8 cellular contexts compared by ENCODE assay signal in genomic region chr19:54462713-54463530, GRCh38. TPM values are rescaled to one million over a fixed set of nuclear protein-coding genes. Genes with fewer than 3 reads are reported as not detected.
DNase-seq lines count a peak whose midpoint lies in the region; ATAC-seq and TF ChIP-seq lines count a peak whose summit lies in the region.

No MANE protein-coding gene starts in this region.

- H3K36me3 ChIP-seq in stomach: peaks cover 31 to 45% (median 43%) of the 10 kb centered on the region in 4 donors

- peaks cover 32 to 78% (median 68%) of the 10 kb centered on the region in 4 donors for H3K4me1 ChIP-seq in stomach

- no peaks in the 10 kb centered on the region for H3K27me3 ChIP-seq in stomach

- peak overlapping the region; percentile 46 to 70 (median 66) for H3K4me3 ChIP-seq in stomach

- TF ChIP-seq EP300 in stomach (IDR thresholded peaks at IDR 0.05): no peak

- no peak for TF ChIP-seq CTCF in stomach (IDR thresholded peaks at IDR 0.05)

- no peaks in the 10 kb centered on the region for H3K9me3 ChIP-seq in stomach

- peak overlapping the region; percentile 98 to 99 (median 99) for H3K27ac ChIP-seq in stomach

- no peak for TF ChIP-seq POLR2A in stomach (IDR thresholded peaks at IDR 0.05)

- DNase-seq in NCI-H1105 (lab: John Stamatoyannopoulos, UW) (peak; percentile 15), NCI-H1105 treated with DMSO at 0.1 percent for 48 hours (lab: John Stamatoyannopoulos, UW) (no peak), NOMO-1 treated with dmso at 0.1 percent for 144 hours (lab: John Stamatoyannopoulos, UW; ENCODE audit: unreplicated experiment) (peak; percentile 67), myocyte (ENCODE audit: low read depth) (peak; percentile 71), stomach (peak; percentile 81)
- DNase-seq in activated T-cell treated with anti-CD3 and anti-CD28 coated beads, Interleukin-2, amount 50 U/mL, for 1 hour: peak; percentile 74

- peak; percentile 14 for ATAC-seq in HG02885 (IDR thresholded peaks at IDR 0.05; ENCODE audit: poor library complexity, unreplicated experiment)
- peak; percentile 17 for ATAC-seq in esophagus mucosa

- WGBS in stomach, 5 donors: 0 to 3% (median 2%) methylated on average over 26 to 87 of the region's 87 CpGs

- intact Hi-C loops in stomach (cut with DNase I; ENCODE audit: low total_unique reads): no loop called here

RNA-seq across cellular contexts. Expression of gene LENG9, which starts 0.7 kb away (rescaled TPM):
- total RNA-seq in esophagus mucosa: 7.2 TPM
- total RNA-seq in myocyte: 5.2 and 6.9 TPM in 2 replicates
- polyA plus RNA-seq in myocyte (2012): 2.6 TPM
- total RNA-seq in stomach: 10 to 100 TPM in 2 of 5 donors, 1 to 10 TPM in 3; 1.3 to 14.5 (median 3.5) TPM
- polyA plus RNA-seq in stomach: 1 to 10 TPM; 6.9 to 7.8 (median 7.3) TPM

RNA-seq across cellular contexts. Expression of gene CDC42EP5, which starts 10.2 kb away (rescaled TPM):
- total RNA-seq in esophagus mucosa (18.2 TPM), myocyte (4.4 and 6.2 TPM in 2 replicates), stomach (100 to 1,000 TPM in 1 of 5 donors, 10 to 100 TPM in 2, under 1 TPM in 1, not detected in 1; 0.89 to 699 (median 32.8) TPM)
- 4.6 TPM for polyA plus RNA-seq in myocyte (2012)
- 10 to 100 TPM; 24.8 to 48.6 (median 28.3) TPM for polyA plus RNA-seq in stomach

RNA-seq across cellular contexts. Expression of gene LENG8, which starts 13.9 kb away (rescaled TPM):
- total RNA-seq in esophagus mucosa: 38.5 TPM
- total RNA-seq in myocyte: 50.6 and 55.1 TPM in 2 replicates
- 108 TPM for polyA plus RNA-seq in myocyte (2012)
- 100 to 1,000 TPM in 4 of 5 donors, 10 to 100 TPM in 1; 61.3 to 464 (median 222) TPM for total RNA-seq in stomach
- 10 to 100 TPM; 37.4 to 99.0 (median 89.0) TPM for polyA plus RNA-seq in stomach

RNA-seq across cellular contexts. Expression of gene LAIR2, which starts 39.7 kb away (rescaled TPM):
- total RNA-seq in esophagus mucosa (not detected), myocyte (not detected in 2 replicates), stomach (not detected)
- polyA plus RNA-seq in myocyte (2012): not detected
- polyA plus RNA-seq in stomach: under 1 TPM in 1 of 3 donors, not detected in 2; 0.30 TPM

RNA-seq across cellular contexts. Expression of gene TTYH1, which starts 47.7 kb away (rescaled TPM):
- 0.44 TPM for total RNA-seq in esophagus mucosa
- not detected in 2 replicates for total RNA-seq in myocyte
- polyA plus RNA-seq in myocyte (2012): 1.5 TPM
- total RNA-seq in stomach: 10 to 100 TPM in 1 of 5 donors, 1 to 10 TPM in 2, not detected in 2; 2.3 to 12.9 (median 7.0) TPM
- 1 to 10 TPM in 1 of 3 donors, under 1 TPM in 1, not detected in 1; 0.12 to 1.4 TPM for polyA plus RNA-seq in stomach
